Comparison of ENCODE assay signal across 12 cellular contexts in the genomic region with DNA sequence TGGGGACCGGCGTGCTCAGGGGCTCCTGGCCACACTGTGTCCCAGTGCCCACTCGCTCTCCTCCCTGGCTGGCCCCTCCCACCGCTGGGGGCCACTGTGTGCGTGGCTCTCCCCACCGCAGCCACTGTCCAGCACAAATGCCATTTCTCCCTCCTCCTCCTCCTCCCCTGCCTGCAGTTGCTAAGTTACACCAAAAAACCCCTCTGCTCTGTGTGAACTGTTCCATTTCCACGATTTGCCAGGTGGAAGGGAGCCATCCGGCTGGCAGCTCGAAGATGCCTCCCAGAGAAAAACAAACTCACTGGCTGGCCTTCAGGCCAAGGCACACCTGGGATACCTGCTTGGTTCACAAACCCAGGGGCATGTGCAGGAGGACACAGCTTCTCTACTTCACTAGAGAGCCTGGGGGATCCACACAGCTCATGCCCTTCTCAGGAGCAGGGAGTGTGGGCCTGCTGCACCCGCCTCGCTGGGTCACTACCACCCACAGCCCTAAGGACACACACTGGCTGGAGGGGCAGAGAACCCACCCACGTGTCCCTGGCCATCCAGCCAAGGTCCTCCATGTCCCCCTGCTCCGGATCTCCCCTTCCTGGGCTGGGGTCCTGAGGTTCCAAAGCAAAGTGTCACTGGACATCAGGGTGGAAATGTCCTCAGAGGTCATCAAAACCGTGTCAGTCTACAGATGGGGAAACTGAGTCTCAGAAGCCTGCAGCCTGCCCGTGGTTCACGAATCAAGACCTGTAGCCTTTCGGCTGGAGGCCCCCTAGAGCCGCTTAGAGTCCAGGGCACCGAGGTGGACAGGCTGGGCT. TPM values are rescaled to one million over a fixed set of nuclear protein-coding genes. Genes with fewer than 3 reads are reported as not detected.
A peak's percentile ranks its signal among the peaks of the same experiment; 100 is the strongest.
DNase-seq lines count a peak whose midpoint lies in the region; ATAC-seq and TF ChIP-seq lines count a peak whose summit lies in the region.
"Had no signal": no experiment of that assay in that cellular context is flagged by ENCODE, and none has a peak within 500 bp of the region (broad histone marks: within the 10 kb centered on the region; RNA-seq: fewer than 3 reads in every experiment).

No MANE protein-coding gene starts in this region.

- H3K56ac ChIP-seq in IMR-90 (ENCODE audit: extremely low read depth, insufficient read depth, low read length) (no peak overlapping the region), mesendoderm (ENCODE audit: low read length) (no peak overlapping the region)

- no peak overlapping the region for H3K27ac Mint-ChIP-seq in T-helper 1 cell treated with Interleukin-12 subunit alpha and Interleukin-12 subunit beta and Interleukin-4 antibody, amounts not matched to agents 30 μg/mL and 1 μg/mL, for 36 hours
- H3K27ac Mint-ChIP-seq in osteocyte (ENCODE audit: unreplicated experiment), result no peak overlapping the region

- no TSS peak for BruUV-seq in IMR-90 (replicated peaks; lab: Mats Ljungman, UMichigan)

- no peak for TF ChIP-seq CTCF in IMR-90 (conservative IDR thresholded peaks at IDR 0.05; ENCODE audit: low read depth, low read length)
- no peak for TF ChIP-seq CTCF in colonic mucosa (IDR thresholded peaks at IDR 0.05)
- no peak for TF ChIP-seq CTCF in osteocyte (IDR thresholded peaks at IDR 0.05)

- H3K27ac ChIP-seq in IMR-90 (ENCODE audit: insufficient read depth, low read length) (no peak overlapping the region), colonic mucosa (no peak overlapping the region), mesendoderm (ENCODE audit: low read depth, low read length) (no peak overlapping the region)

- H3K9me1 ChIP-seq in IMR-90 (ENCODE audit: insufficient read depth, low read length), result no peaks in the 10 kb centered on the region

- H3K4me1 ChIP-seq in IMR-90 (ENCODE audit: control insufficient read depth, insufficient read depth, low read length), result no peaks in the 10 kb centered on the region
- no peaks in the 10 kb centered on the region for H3K4me1 ChIP-seq in colonic mucosa
- no peaks in the 10 kb centered on the region for H3K4me1 ChIP-seq in mesendoderm (ENCODE audit: control insufficient read depth, low read depth, low read length)

- H2AFZ ChIP-seq in IMR-90 (replicated peaks; ENCODE audit: low read length, poor library complexity), result no peak overlapping the region

- H3K4me2 ChIP-seq in IMR-90 (ENCODE audit: low read depth, low read length) (no peak overlapping the region), mesendoderm (ENCODE audit: low read length) (no peak overlapping the region)

- H4K8ac ChIP-seq in IMR-90 (ENCODE audit: low read depth in 2 of 2, low read length in 2 of 2), result no peak overlapping the region
- H4K8ac ChIP-seq in mesendoderm (ENCODE audit: low read depth, low read length), result no peak overlapping the region

- dilution Hi-C loops in IMR-90 (cut with HindIII; ENCODE audit: low sequenced_read_pairs, unreplicated experiment), result no loop called here

- no peak for TF ChIP-seq POLR2A in IMR-90 (IDR thresholded peaks at IDR 0.05; ENCODE audit: low read depth, low read length)

- H3K18ac ChIP-seq in IMR-90 (ENCODE audit: low read depth, low read length) (no peak overlapping the region), mesendoderm (ENCODE audit: low read length) (no peak overlapping the region)

- H3K14ac ChIP-seq in IMR-90 (replicated peaks; ENCODE audit: low read depth, low read length), result no peak overlapping the region

- no peaks in the 10 kb centered on the region for H3K9me3 Mint-ChIP-seq in T-helper 1 cell treated with Interleukin-12 subunit alpha and Interleukin-12 subunit beta and Interleukin-4 antibody, amounts not matched to agents 30 μg/mL and 1 μg/mL, for 36 hours
- H3K9me3 Mint-ChIP-seq in osteocyte (ENCODE audit: unreplicated experiment), result no peaks in the 10 kb centered on the region

- TF ChIP-seq RAD21 in IMR-90 (IDR thresholded peaks at IDR 0.05; ENCODE audit: low read length), result no peak

- POLR2A ChIA-PET in IMR-90 (lab: Charles Lee; ENCODE audit: unreplicated experiment), result no interaction called here

- no peak overlapping the region for H4K5ac ChIP-seq in IMR-90 (ENCODE audit: low read depth, low read length)
- no peak overlapping the region for H4K5ac ChIP-seq in mesendoderm (ENCODE audit: low read length)

- no peaks in the 10 kb centered on the region for H4K20me1 ChIP-seq in IMR-90 (ENCODE audit: insufficient read depth, low read length)

- H2BK5ac ChIP-seq in IMR-90 (ENCODE audit: low read depth, low read length, poor library complexity, severe bottlenecking), result no peak overlapping the region
- no peak overlapping the region for H2BK5ac ChIP-seq in mesendoderm (ENCODE audit: low read length)

- H3K4me3 ChIP-seq in IMR-90 (ENCODE audit: insufficient read depth, low read depth, low read length) (no peak overlapping the region), colonic mucosa (no peak overlapping the region), mesendoderm (ENCODE audit: low read length) (no peak overlapping the region)
- H3K4me3 ChIP-seq: mucosa of descending colon had no signal

- H2AK5ac ChIP-seq in IMR-90 (ENCODE audit: low read depth, low read length) (no peak overlapping the region), mesendoderm (ENCODE audit: low read length) (no peak overlapping the region)

- ATAC-seq in IMR-90 (ENCODE audit: low read depth), result no peak

- H3K27me3 Mint-ChIP-seq in T-helper 1 cell treated with Interleukin-12 subunit alpha and Interleukin-12 subunit beta and Interleukin-4 antibody, amounts not matched to agents 30 μg/mL and 1 μg/mL, for 36 hours (ENCODE audit: low read depth), result peaks cover 66% of the 10 kb centered on the region
- peaks cover 58% of the 10 kb centered on the region for H3K27me3 Mint-ChIP-seq in osteocyte (ENCODE audit: unreplicated experiment)

- peak overlapping the region; percentile 8 for H2AK9ac ChIP-seq in IMR-90 (replicated peaks; ENCODE audit: low read depth, low read length, poor library complexity)

- H3K4ac ChIP-seq in IMR-90 (ENCODE audit: low read depth, low read length) (no peak overlapping the region), mesendoderm (ENCODE audit: low read depth, low read length) (no peak overlapping the region)

- peak overlapping the region; percentile 76 for H3K4me3 Mint-ChIP-seq in T-helper 1 cell treated with Interleukin-12 subunit alpha and Interleukin-12 subunit beta and Interleukin-4 antibody, amounts not matched to agents 30 μg/mL and 1 μg/mL, for 36 hours
- peak overlapping the region; percentile 66 for H3K4me3 Mint-ChIP-seq in osteocyte (ENCODE audit: unreplicated experiment)

- H3K9me3 ChIP-seq in IMR-90 (ENCODE audit: control insufficient read depth, insufficient read depth, low read length) (0 out of 2 replicates have a peak, but pooled peaks cover 2% of the 10 kb centered on the region), colonic mucosa (no peaks in the 10 kb centered on the region)
- H3K9me3 ChIP-seq: mucosa of descending colon had no signal

- CTCF ChIA-PET in IMR-90 (lab: Yijun Ruan, JAX), result no interaction called here

- H3K36me3 Mint-ChIP-seq in T-helper 1 cell treated with Interleukin-12 subunit alpha and Interleukin-12 subunit beta and Interleukin-4 antibody, amounts not matched to agents 30 μg/mL and 1 μg/mL, for 36 hours (ENCODE audit: low read depth), result no peaks in the 10 kb centered on the region
- H3K36me3 Mint-ChIP-seq in osteocyte (ENCODE audit: unreplicated experiment), result no peaks in the 10 kb centered on the region

- H3K27me3 ChIP-seq in IMR-90 (ENCODE audit: control insufficient read depth, insufficient read depth, low read length) (peaks cover 50% of the 10 kb centered on the region), colonic mucosa (peaks cover 29% of the 10 kb centered on the region), mesendoderm (ENCODE audit: insufficient read depth, low read length, poor library complexity) (peaks cover 16% of the 10 kb centered on the region)

- no peak overlapping the region for H2BK15ac ChIP-seq in IMR-90 (ENCODE audit: low read depth, low read length)
- no peak overlapping the region for H2BK15ac ChIP-seq in mesendoderm (replicated peaks; ENCODE audit: low read depth)

- H3K9ac ChIP-seq in IMR-90 (ENCODE audit: low read depth, low read length) (no peak overlapping the region), colonic mucosa (ENCODE audit: low read depth in 2 of 2, low read length in 2 of 2) (no peak overlapping the region), mesendoderm (ENCODE audit: low read length) (no peak overlapping the region)

- H3K36me3 ChIP-seq in IMR-90 (ENCODE audit: control insufficient read depth, insufficient read depth, low read length), result no peaks in the 10 kb centered on the region
- no peaks in the 10 kb centered on the region for H3K36me3 ChIP-seq in colonic mucosa
- no peaks in the 10 kb centered on the region for H3K36me3 ChIP-seq in mesendoderm (ENCODE audit: control insufficient read depth, insufficient read depth, low read length)

- H3K23ac ChIP-seq in IMR-90 (ENCODE audit: low read depth, low read length) (no peak overlapping the region), mesendoderm (ENCODE audit: low read length) (no peak overlapping the region)

- DNase-seq in T-helper 1 cell, result no peak
- DNase-seq in IMR-90, result no peak
- peak; percentile 14 for DNase-seq in colonic mucosa
- DNase-seq in osteocyte (ENCODE audit: extremely low spot score, unreplicated experiment), result peak; percentile 84
- no peak for DNase-seq in NCI-H82 treated with DMSO at 0.1 percent for 48 hours (lab: John Stamatoyannopoulos, UW; ENCODE audit: unreplicated experiment)
- DNase-seq in mesendoderm, result no peak
- no peak for DNase-seq in NCI-H226
- DNase-seq: GF-D8, HCEC 1CT, NCI-H2107 had no signal

- intact Hi-C loops in IMR-90 (cut with micrococcal nuclease) (no loop called here), colonic mucosa (cut with DNase I) (no loop called here)

- H2BK120ac ChIP-seq in IMR-90 (ENCODE audit: low read depth, low read length) (no peak overlapping the region), mesendoderm (ENCODE audit: low read depth, low read length) (no peak overlapping the region)

- WGBS in IMR-90 (ENCODE audit: extremely low coverage in 2 of 2, insufficient read length in 1 of 2), 2 experiments, result 34% methylated on average over 7 of the region's 19 CpGs; no CpG with 5 or more reads in 1 of the 2 experiments
- WGBS in mesendoderm (ENCODE audit: extremely low coverage, insufficient coverage, low lambda C conversion rate), result no CpG with 5 or more reads among the region's 19 CpGs

- H3K79me2 ChIP-seq in mesendoderm (ENCODE audit: control insufficient read depth, insufficient read depth, low read length), result no peaks in the 10 kb centered on the region

- H4K91ac ChIP-seq in IMR-90 (ENCODE audit: insufficient read depth, low read depth, low read length), result no peak overlapping the region

- no peaks in the 10 kb centered on the region for H3K79me1 ChIP-seq in IMR-90 (ENCODE audit: low read depth in 1 of 2, low read length in 2 of 2)
- no peaks in the 10 kb centered on the region for H3K79me1 ChIP-seq in mesendoderm (ENCODE audit: low read length)

- no peak overlapping the region for H2BK20ac ChIP-seq in IMR-90 (ENCODE audit: low read depth, low read length)

- in situ Hi-C loops in IMR-90 (cut with MboI; ENCODE audit: low sequenced_read_pairs), result no loop called here

- peaks cover 2% of the 10 kb centered on the region for H3K4me1 Mint-ChIP-seq in T-helper 1 cell treated with Interleukin-12 subunit alpha and Interleukin-12 subunit beta and Interleukin-4 antibody, amounts not matched to agents 30 μg/mL and 1 μg/mL, for 36 hours (ENCODE audit: low read depth)
- peaks cover 3% of the 10 kb centered on the region for H3K4me1 Mint-ChIP-seq in osteocyte (ENCODE audit: unreplicated experiment)

RNA-seq across cellular contexts. Expression of a gene that starts 1.7 kb away (rescaled TPM):
- total RNA-seq in IMR-90 (2012; rRNA removed) (0.18 and 0.28 TPM in 2 replicates), colonic mucosa (1 to 10 TPM; 1.0 to 1.9 TPM), osteocyte (not detected in 2 replicates)
- polyA plus RNA-seq in IMR-90 (2012; rRNA removed), result 0.15 and 0.55 TPM in 2 replicates
- 0.10 and 0.29 TPM in 2 replicates for polyA plus RNA-seq in IMR-90 (2012; cell fraction: cytosol; rRNA removed)
- polyA plus RNA-seq in IMR-90 (2012; cell fraction: nucleus; rRNA removed; ENCODE audit: low replicate concordance), result 0.44 and 0.64 TPM in 2 replicates
- polyA plus RNA-seq in mesendoderm (2013, experiment 1 of 2), result 6.9 TPM
- polyA plus RNA-seq in mesendoderm (2013, experiment 2 of 2), result 7.5 TPM

Comparison
In these comparisons a context has a peak if more than half of its experiments do, and no peak if none do; other contexts are left out.
1. DNase-seq: peak in colonic mucosa (single experiment) and osteocyte (single experiment); none in T-helper 1 cell (0 of 5), IMR-90 (single experiment), NCI-H82 treated with DMSO at 0.1 percent for 48 hours (single experiment), mesendoderm (single experiment) and NCI-H226 (single experiment).